ENCODE assay signal across 1 cellular context in genomic region chr20:10316582-10316981, GRCh38.
A peak's percentile ranks its signal among the peaks of the same experiment; 100 is the strongest.
TF ChIP-seq lines count a peak whose summit lies in the region.

No MANE protein-coding gene starts in this region.

TF ChIP-seq in HepG2, 621 proteins besides CTCF, POLR2A, EP300 and RAD21 (continued from another document and continues in another):
- TF ChIP-seq SKIL (CRISPR knock-in tag; IDR thresholded peaks at IDR 0.05; ENCODE audit: borderline replicate concordance) (no peak), PHF20 (CRISPR knock-in tag; IDR thresholded peaks at IDR 0.05) (no peak), CEBPG (CRISPR knock-in tag; IDR thresholded peaks at IDR 0.05) (peak; percentile 40; the same call in 1 of the 2 replicates), DRAP1 (CRISPR knock-in tag; IDR thresholded peaks at IDR 0.05) (peak; percentile 53; the same call in 1 of the 2 replicates), ZNF276 (CRISPR knock-in tag; IDR thresholded peaks at IDR 0.05; ENCODE audit: low read depth) (no peak), FOXJ3 (CRISPR knock-in tag; IDR thresholded peaks at IDR 0.05; ENCODE audit: borderline replicate concordance) (no peak), FOXA1 (IDR thresholded peaks at IDR 0.05) (no peak), FOXA1 (CRISPR knock-in tag; IDR thresholded peaks at IDR 0.05) (peak; percentile 30; the same call in 1 of the 2 replicates), ZSCAN9 (CRISPR knock-in tag; IDR thresholded peaks at IDR 0.05; ENCODE audit: borderline replicate concordance) (peak; percentile 55; the same call in 1 of the 2 replicates), JUND (CRISPR knock-in tag; IDR thresholded peaks at IDR 0.05) (peak; percentile 28; the same call in 1 of the 2 replicates), NFE2L2 (IDR thresholded peaks at IDR 0.05; ENCODE audit: low read length) (peak; percentile 24; the same call in 1 of the 2 replicates), RXRB (CRISPR knock-in tag; IDR thresholded peaks at IDR 0.05; ENCODE audit: borderline replicate concordance) (peak; percentile 53; the same call in 1 of the 2 replicates), DMTF1 (CRISPR knock-in tag; IDR thresholded peaks at IDR 0.05) (no peak), KLF6 (CRISPR knock-in tag; IDR thresholded peaks at IDR 0.05) (0 out of 2 replicates have a peak, but pooled peaks have one; percentile 43), PRMT3 (CRISPR knock-in tag; IDR thresholded peaks at IDR 0.05; ENCODE audit: borderline replicate concordance, low read depth) (no peak), ZNF354B (CRISPR knock-in tag; IDR thresholded peaks at IDR 0.05) (peak; percentile 75; the same call in 1 of the 2 replicates), THRA (CRISPR knock-in tag; IDR thresholded peaks at IDR 0.05; ENCODE audit: borderline replicate concordance) (peak; percentile 42; the same call in 1 of the 2 replicates), ZEB1 (IDR thresholded peaks at IDR 0.05; ENCODE audit: insufficient replicate concordance, low read depth) (no peak), ZSCAN5A (CRISPR knock-in tag; IDR thresholded peaks at IDR 0.05; ENCODE audit: borderline replicate concordance) (0 out of 2 replicates have a peak, but pooled peaks have one; percentile 61), ZFP36L2 (CRISPR knock-in tag; IDR thresholded peaks at IDR 0.05) (no peak), HBP1 (CRISPR knock-in tag; IDR thresholded peaks at IDR 0.05; ENCODE audit: low read depth) (no peak), ZNF644 (CRISPR knock-in tag; IDR thresholded peaks at IDR 0.05; ENCODE audit: low read depth) (0 out of 2 replicates have a peak, but pooled peaks have one; percentile 33), PHF5A (CRISPR knock-in tag; IDR thresholded peaks at IDR 0.05; ENCODE audit: low read depth, unreplicated experiment) (no peak), STAG1 (CRISPR knock-in tag; IDR thresholded peaks at IDR 0.05) (peak; percentile 99), NAIF1 (CRISPR knock-in tag; IDR thresholded peaks at IDR 0.05; ENCODE audit: borderline replicate concordance) (no peak), TARDBP (CRISPR knock-in tag; IDR thresholded peaks at IDR 0.05) (peak; percentile 64), ZNF589 (CRISPR knock-in tag; conservative IDR thresholded peaks at IDR 0.05) (no peak), HNF1B (CRISPR knock-in tag; IDR thresholded peaks at IDR 0.05) (0 out of 2 replicates have a peak, but pooled peaks have one; percentile 39), TP53 (CRISPR knock-in tag; conservative IDR thresholded peaks at IDR 0.05) (no peak), THYN1 (CRISPR knock-in tag; IDR thresholded peaks at IDR 0.05; ENCODE audit: borderline replicate concordance, low read depth) (0 out of 2 replicates have a peak, but pooled peaks have one; percentile 45), ZNF224 (CRISPR knock-in tag; IDR thresholded peaks at IDR 0.05) (no peak), ZSCAN30 (CRISPR knock-in tag; IDR thresholded peaks at IDR 0.05) (no peak), ZSCAN25 (CRISPR knock-in tag; IDR thresholded peaks at IDR 0.05) (no peak), ZBTB44 (CRISPR knock-in tag; IDR thresholded peaks at IDR 0.05) (no peak), ZIK1 (CRISPR knock-in tag; IDR thresholded peaks at IDR 0.05; ENCODE audit: borderline replicate concordance, low read depth) (no peak), SNAPC2 (CRISPR knock-in tag; IDR thresholded peaks at IDR 0.05) (no peak; the same call in 1 of the 2 replicates), ELF3 (CRISPR knock-in tag; IDR thresholded peaks at IDR 0.05) (peak; percentile 34; the same call in 1 of the 2 replicates), ZFP37 (CRISPR knock-in tag; IDR thresholded peaks at IDR 0.05; ENCODE audit: borderline replicate concordance) (no peak), ELF1 (CRISPR knock-in tag; IDR thresholded peaks at IDR 0.05) (0 out of 2 replicates have a peak, but pooled peaks have one; percentile 15), ZFP36L1 (CRISPR knock-in tag; IDR thresholded peaks at IDR 0.05) (no peak), ZNF652 (CRISPR knock-in tag; IDR thresholded peaks at IDR 0.05; ENCODE audit: borderline replicate concordance, low read depth) (peak; percentile 48; the same call in 1 of the 2 replicates)
- TF ChIP-seq, protein P1, sequence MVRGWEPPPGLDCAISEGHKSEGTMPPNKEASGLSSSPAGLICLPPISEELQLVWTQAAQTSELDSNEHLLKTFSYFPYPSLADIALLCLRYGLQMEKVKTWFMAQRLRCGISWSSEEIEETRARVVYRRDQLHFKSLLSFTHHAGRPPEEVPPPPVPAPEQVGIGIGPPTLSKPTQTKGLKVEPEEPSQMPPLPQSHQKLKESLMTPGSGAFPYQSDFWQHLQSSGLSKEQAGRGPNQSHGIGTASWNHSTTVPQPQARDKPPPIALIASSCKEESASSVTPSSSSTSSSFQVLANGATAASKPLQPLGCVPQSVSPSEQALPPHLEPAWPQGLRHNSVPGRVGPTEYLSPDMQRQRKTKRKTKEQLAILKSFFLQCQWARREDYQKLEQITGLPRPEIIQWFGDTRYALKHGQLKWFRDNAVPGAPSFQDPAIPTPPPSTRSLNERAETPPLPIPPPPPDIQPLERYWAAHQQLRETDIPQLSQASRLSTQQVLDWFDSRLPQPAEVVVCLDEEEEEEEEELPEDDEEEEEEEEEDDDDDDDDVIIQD (CRISPR knock-in tag; IDR thresholded peaks at IDR 0.05; ENCODE audit: low read depth) = peak; percentile 19; the same call in 1 of the 2 replicates
- TF ChIP-seq, protein P2, sequence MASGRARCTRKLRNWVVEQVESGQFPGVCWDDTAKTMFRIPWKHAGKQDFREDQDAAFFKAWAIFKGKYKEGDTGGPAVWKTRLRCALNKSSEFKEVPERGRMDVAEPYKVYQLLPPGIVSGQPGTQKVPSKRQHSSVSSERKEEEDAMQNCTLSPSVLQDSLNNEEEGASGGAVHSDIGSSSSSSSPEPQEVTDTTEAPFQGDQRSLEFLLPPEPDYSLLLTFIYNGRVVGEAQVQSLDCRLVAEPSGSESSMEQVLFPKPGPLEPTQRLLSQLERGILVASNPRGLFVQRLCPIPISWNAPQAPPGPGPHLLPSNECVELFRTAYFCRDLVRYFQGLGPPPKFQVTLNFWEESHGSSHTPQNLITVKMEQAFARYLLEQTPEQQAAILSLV (CRISPR knock-in tag; IDR thresholded peaks at IDR 0.05; ENCODE audit: borderline replicate concordance) = no peak
- TF ChIP-seq, protein P3, sequence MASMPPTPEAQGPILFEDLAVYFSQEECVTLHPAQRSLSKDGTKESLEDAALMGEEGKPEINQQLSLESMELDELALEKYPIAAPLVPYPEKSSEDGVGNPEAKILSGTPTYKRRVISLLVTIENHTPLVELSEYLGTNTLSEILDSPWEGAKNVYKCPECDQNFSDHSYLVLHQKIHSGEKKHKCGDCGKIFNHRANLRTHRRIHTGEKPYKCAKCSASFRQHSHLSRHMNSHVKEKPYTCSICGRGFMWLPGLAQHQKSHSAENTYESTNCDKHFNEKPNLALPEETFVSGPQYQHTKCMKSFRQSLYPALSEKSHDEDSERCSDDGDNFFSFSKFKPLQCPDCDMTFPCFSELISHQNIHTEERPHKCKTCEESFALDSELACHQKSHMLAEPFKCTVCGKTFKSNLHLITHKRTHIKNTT (CRISPR knock-in tag; IDR thresholded peaks at IDR 0.05) = no peak
